In genomic region chr2:211942153-211942552, GRCh38 we compare ENCODE assay signal across 34 cellular contexts.
"Had no signal": no experiment of that assay in that cellular context is flagged by ENCODE, and none has a peak within 500 bp of the region (broad histone marks: within the 10 kb centered on the region; RNA-seq: fewer than 3 reads in every experiment).

No MANE protein-coding gene starts in this region.

- H3K4me3 ChIP-seq: adrenal gland, ascending aorta, body of pancreas, breast epithelium, cardiac muscle cell had no signal

- DNase-seq: activated effector memory CD4-positive, alpha-beta T cell treated with anti-CD3 and anti-CD28 coated beads, Interleukin-2, amount 50 U/mL, for 16 hours; activated effector memory CD4-positive, alpha-beta T cell treated with Interleukin-2 at 50 U/mL for 16 hours; activated gamma-delta T cell; activated gamma-delta T cell treated with Interleukin-2 at 50 U/mL for 16 hours; activated naive CD4-positive, alpha-beta T cell; activated naive CD4-positive, alpha-beta T cell treated with anti-CD3 and anti-CD28 coated beads for 36 hours; activated naive CD4-positive, alpha-beta T cell treated with anti-CD3 and anti-CD28 coated beads, Interleukin-2, amount 10 ng/mL, durations not matched to agents 7 days and 5 days; activated naive CD4-positive, alpha-beta T cell treated with anti-CD3 and anti-CD28 coated beads, Interleukin-2, amount 50 U/mL, for 16 hours; activated naive CD4-positive, alpha-beta T cell treated with Interleukin-2 at 50 U/mL for 16 hours; activated naive CD8-positive, alpha-beta T cell treated with anti-CD3 and anti-CD28 coated beads for 36 hours; activated naive CD8-positive, alpha-beta T cell treated with anti-CD3 and anti-CD28 coated beads, Interleukin-2, amount 10 ng/mL, durations not matched to agents 7 days and 5 days; activated naive CD8-positive, alpha-beta T cell treated with anti-CD3 and anti-CD28 coated beads, Interleukin-2, amount 50 U/mL, for 24 hours; activated T-cell treated with anti-CD3 and anti-CD28 coated beads, Interleukin-2, amount 50 U/mL, for 1 hour; activated T-cell treated with anti-CD3 and anti-CD28 coated beads, Interleukin-2, amount 50 U/mL, for 24 hours; activated T-cell treated with anti-CD3 and anti-CD28 coated beads, Interleukin-2, amount 50 U/mL, for 4 hours; activated T-cell treated with anti-CD3 and anti-CD28 coated beads, Interleukin-2, amount 50 U/mL, for 48 hours; activated T-cell treated with anti-CD3 and anti-CD28 coated beads, Interleukin-2, amount 50 U/mL, for 72 hours; adrenal gland; amniotic stem cell; amygdala; anterior cingulate cortex; aorta; body of pancreas; brain microvascular endothelial cell; caudate nucleus; central memory CD4-positive, alpha-beta T cell; cerebellar nuclear complex had no signal

- H3K4me1 ChIP-seq: adrenal gland, ascending aorta, body of pancreas, breast epithelium had no signal

- H3K36me3 ChIP-seq: adrenal gland, ascending aorta, brain microvascular endothelial cell, breast epithelium, cardiac muscle cell had no signal

- H3K27ac ChIP-seq: adrenal gland, ascending aorta, body of pancreas, brain microvascular endothelial cell, breast epithelium, cardiac muscle cell had no signal

- H3K9me3 ChIP-seq: adrenal gland, ascending aorta, body of pancreas, breast epithelium had no signal

- H3K27me3 ChIP-seq: adrenal gland, ascending aorta, body of pancreas, brain microvascular endothelial cell, breast epithelium, cardiac muscle cell had no signal

- ATAC-seq: activated naive CD4-positive, alpha-beta T cell treated with anti-CD3 and anti-CD28 coated beads, Interleukin-2, amount 50 U/mL, for 72 hours; activated naive CD8-positive, alpha-beta T cell treated with anti-CD3 and anti-CD28 coated beads, Interleukin-2, amount 50 U/mL, for 24 hours; activated T-cell treated with anti-CD3 and anti-CD28 coated beads, Interleukin-2, amount 50 U/mL, for 4 hours; activated T-cell treated with anti-CD3 and anti-CD28 coated beads, Interleukin-2, amount 50 U/mL, for 72 hours; activated T-helper 17 cell treated with anti-CD3 and anti-CD28 coated beads, Interleukin-2, amount 50 U/mL, for 72 hours; body of pancreas had no signal

- FAIRE-seq: astrocyte, bronchial epithelial cell had no signal
